Comparison of ENCODE assay signal across 21 cellular contexts in the genomic region with DNA sequence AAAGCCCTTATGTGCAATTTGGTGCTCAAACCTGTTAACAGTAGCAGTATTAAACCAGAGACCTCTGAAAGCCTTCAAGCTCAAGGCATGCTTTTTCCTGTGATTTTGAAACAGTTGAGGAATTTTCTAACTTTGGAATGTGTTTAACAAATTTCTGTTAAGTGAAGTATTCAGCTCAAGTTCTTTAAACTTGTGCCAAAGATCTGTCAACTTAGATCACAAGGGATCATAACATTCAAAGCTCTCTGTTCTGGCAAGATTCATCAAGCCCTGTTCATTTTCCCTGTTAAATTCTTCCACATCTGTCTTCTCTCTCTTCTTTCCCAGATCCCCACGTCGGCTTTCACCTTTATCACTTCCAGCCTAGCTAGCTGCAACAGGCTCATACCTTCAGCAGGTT. TPM values are rescaled to one million over a fixed set of nuclear protein-coding genes. Genes with fewer than 3 reads are reported as not detected.
DNase-seq lines count a peak whose midpoint lies in the region; ATAC-seq, FAIRE-seq and TF ChIP-seq lines count a peak whose summit lies in the region.
"Had no signal": no experiment of that assay in that cellular context is flagged by ENCODE, and none has a peak within 500 bp of the region (broad histone marks: within the 10 kb centered on the region; RNA-seq: fewer than 3 reads in every experiment).

No MANE protein-coding gene starts in this region.

- H3K9me3 Mint-ChIP-seq in astrocyte (ENCODE audit: unreplicated experiment): peaks cover 2% of the 10 kb centered on the region

- H3K4me3 Mint-ChIP-seq in astrocyte (ENCODE audit: unreplicated experiment): no peak overlapping the region
- H3K4me3 Mint-ChIP-seq: CD4-positive, CD25-positive, alpha-beta regulatory T cell had no signal

- no peak overlapping the region for H3K4me2 ChIP-seq in astrocyte (ENCODE audit: low read length)

- H3K27ac ChIP-seq in astrocyte (ENCODE audit: low read depth, low read length): no peak overlapping the region
- H3K27ac ChIP-seq: SJCRH30 had no signal

- H2AFZ ChIP-seq in astrocyte (ENCODE audit: low read depth, low read length): no peak overlapping the region

- peaks cover 25% of the 10 kb centered on the region for H3K4me1 Mint-ChIP-seq in astrocyte (ENCODE audit: low read depth, unreplicated experiment)
- H3K4me1 Mint-ChIP-seq: CD4-positive, CD25-positive, alpha-beta regulatory T cell had no signal

- H3K36me3 ChIP-seq in astrocyte (ENCODE audit: insufficient read depth, low read length): no peaks in the 10 kb centered on the region
- H3K36me3 ChIP-seq: SJCRH30 had no signal

- no peaks in the 10 kb centered on the region for H3K9me3 ChIP-seq in astrocyte (ENCODE audit: insufficient read depth, low read depth, low read length)
- H3K9me3 ChIP-seq: SJCRH30 had no signal

- H3K79me2 ChIP-seq in astrocyte (ENCODE audit: insufficient read depth, low read length): no peaks in the 10 kb centered on the region

- no peaks in the 10 kb centered on the region for H3K27me3 ChIP-seq in astrocyte (ENCODE audit: insufficient read depth, low read length)
- H3K27me3 ChIP-seq: SJCRH30 had no signal

- H3K27me3 Mint-ChIP-seq in astrocyte (ENCODE audit: low read depth, unreplicated experiment): no peaks in the 10 kb centered on the region

- CTCF ChIA-PET in GM10248 (lab: Yijun Ruan, JAX): interaction anchor here (0.8 to 1.9 kb wide), 4 partner anchors 10 to 67 kb away, joined by 3 to 6 read pairs (median 4); no protein-coding TSS in a partner anchor

- H3K36me3 Mint-ChIP-seq in astrocyte (ENCODE audit: low read depth, unreplicated experiment): no peaks in the 10 kb centered on the region
- H3K36me3 Mint-ChIP-seq: CD4-positive, CD25-positive, alpha-beta regulatory T cell had no signal

- DNase-seq in GM04503 (ENCODE audit: low read depth): peak; percentile 19
- DNase-seq in astrocyte (ENCODE audit: low read depth): peak; percentile 39
- DNase-seq in fibroblast of the aortic adventitia (ENCODE audit: low read depth): peak; percentile 21
- DNase-seq in retinal pigment epithelial cell (ENCODE audit: low read depth): peak; percentile 76
- no peak for DNase-seq in GM10248 (ENCODE audit: extremely low spot score)
- DNase-seq in GDM1 (lab: John Stamatoyannopoulos, UW): no peak
- DNase-seq: Calu3; CD4-positive, CD25-positive, alpha-beta regulatory T cell; GOT3; Kasumi-1; NCI-H1417 treated with DMSO at 0.1 percent for 48 hours; NCI-H2029 treated with DMSO at 0.1 percent for 48 hours; NCI-H345; NCI-H526 treated with DMSO at 0.1 percent for 48 hours; NK-92 treated with Interleukin-12 subunit alpha and Interleukin-12 subunit beta, amount 100 ng/mL, for 24 hours; OCI-M1; RPMI8226; SJCRH30 had no signal

- H3K4me3 ChIP-seq in astrocyte (ENCODE audit: insufficient read depth, low read depth, low read length) (no peak overlapping the region), fibroblast of the aortic adventitia (ENCODE audit: low read depth, low read length) (no peak overlapping the region), retinal pigment epithelial cell (ENCODE audit: low read length) (no peak overlapping the region)
- H3K4me3 ChIP-seq: SJCRH30 had no signal

- TF ChIP-seq CTCF in astrocyte (IDR thresholded peaks at IDR 0.05; ENCODE audit: insufficient read depth, low read depth, low read length) (no peak), fibroblast of the aortic adventitia (IDR thresholded peaks at IDR 0.05; ENCODE audit: insufficient read depth, low read length) (no peak), retinal pigment epithelial cell (conservative IDR thresholded peaks at IDR 0.05; ENCODE audit: low read depth, low read length) (no peak), GM10248 (IDR thresholded peaks at IDR 0.05; ENCODE audit: control extremely low read depth, extremely low read depth, low read depth, missing control alignments) (no peak)

- POLR2A ChIA-PET in GM10248 (lab: Yijun Ruan, JAX): no interaction called here

- peak overlapping the region; percentile 59 for H3K27ac Mint-ChIP-seq in astrocyte (ENCODE audit: unreplicated experiment)
- H3K27ac Mint-ChIP-seq: CD4-positive, CD25-positive, alpha-beta regulatory T cell had no signal

- H3K9ac ChIP-seq in astrocyte (ENCODE audit: low read length): no peak overlapping the region

- ATAC-seq in GM21737 (IDR thresholded peaks at IDR 0.05; ENCODE audit: unreplicated experiment) (no peak), GM18867 (IDR thresholded peaks at IDR 0.05; ENCODE audit: unreplicated experiment) (no peak)

- FAIRE-seq in astrocyte (lab: Jason Lieb, UNC): peak; percentile 5
- FAIRE-seq: G401.6 had no signal

- no peaks in the 10 kb centered on the region for H4K20me1 ChIP-seq in astrocyte (ENCODE audit: insufficient read depth, low read length)

- H3K4me1 ChIP-seq in astrocyte (ENCODE audit: insufficient read depth, low read length): no peaks in the 10 kb centered on the region
- H3K4me1 ChIP-seq: SJCRH30 had no signal

RNA-seq across cellular contexts. Expression of a gene that starts 28.8 kb away (rescaled TPM):
- 57.1 and 58.0 TPM in 2 replicates for total RNA-seq in astrocyte
- 36.5 and 87.2 TPM in 2 replicates for total RNA-seq in fibroblast of the aortic adventitia (ENCODE audit: low replicate concordance)

Comparison
In these comparisons a context has a peak if more than half of its experiments do, and no peak if none do; other contexts are left out.
1. DNase-seq: peak in GM04503 (single experiment), astrocyte (single experiment), fibroblast of the aortic adventitia (single experiment) and retinal pigment epithelial cell (single experiment); none in GM10248 (single experiment) and GDM1 (single experiment).